In the genomic region with DNA sequence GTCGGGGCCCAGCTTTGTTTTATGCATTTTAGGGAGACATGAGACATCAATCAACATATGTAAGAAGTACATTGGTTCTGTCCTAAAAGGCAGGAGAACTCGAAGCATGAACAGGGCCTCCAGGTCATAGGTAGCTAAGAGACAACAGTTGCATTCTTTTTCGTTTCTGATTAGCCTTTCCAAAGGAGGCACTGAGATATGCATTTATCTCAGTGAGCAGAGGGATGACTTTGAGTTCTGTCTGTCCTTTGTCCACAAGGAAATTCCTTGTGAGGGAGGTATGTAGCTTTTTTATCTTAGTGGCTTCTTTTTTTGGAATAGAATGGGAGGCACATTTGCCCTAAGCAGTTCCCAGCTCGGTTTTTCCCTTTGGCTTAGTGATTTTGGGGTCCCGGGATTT, we compare ENCODE assay signal across 2 cellular contexts.
DNase-seq lines count a peak whose midpoint lies in the region; ATAC-seq, FAIRE-seq and TF ChIP-seq lines count a peak whose summit lies in the region.
"Not testable (repeated sequence)": the region's sequence is repeated elsewhere in the genome, so short reads cannot be mapped to it uniquely, and the experiment has no call there.

No MANE protein-coding gene starts in this region.

- not testable (repeated sequence) for BruUV-seq in K562 (replicated peaks; lab: Mats Ljungman, UMichigan)

- intact Hi-C loops in K562 (cut with micrococcal nuclease): not testable (repeated sequence)

- ATAC-seq in K562: not testable (repeated sequence)

- not testable (repeated sequence) for H3K27ac ChIP-seq in K562 (ENCODE audit: extremely low read depth, low read depth, low read length)

- H2AFZ ChIP-seq in K562 (ENCODE audit: low read depth, low read length): not testable (repeated sequence)

- 0% methylated on average over 5 of the region's 5 CpGs for WGBS in K562 (ENCODE audit: insufficient coverage, low coverage, missing lambda C conversion rate)

- H3K27me3 ChIP-seq in K562 (ENCODE audit: control insufficient read depth in 2 of 2, insufficient read depth in 2 of 2, low read length in 2 of 2): not testable (repeated sequence)

- in situ Hi-C loops in K562 (cut with MboI): loop anchor here (25.0 kb wide), 1 partner anchor 591 kb away; no protein-coding TSS in a partner anchor

- CTCF ChIA-PET in K562 (lab: Yijun Ruan, JAX; ENCODE audit: low intra/inter-chr PET ratio): not testable (repeated sequence)

- not testable (repeated sequence) for H3K36me3 ChIP-seq in K562 (ENCODE audit: control insufficient read depth, insufficient read depth, low read length)

- not testable (repeated sequence) for TF ChIP-seq EP300 in K562 (IDR thresholded peaks at IDR 0.05; ENCODE audit: low read length)

- H3K4me1 ChIP-seq in K562 (replicated peaks in 1 of 2; ENCODE audit: control insufficient read depth in 2 of 2, insufficient read depth in 2 of 2, low read length in 2 of 2): not testable (repeated sequence)

- H3K4me2 ChIP-seq in K562 (ENCODE audit: insufficient read depth, low read length): not testable (repeated sequence)

- H3K9ac ChIP-seq in K562 (ENCODE audit: insufficient read depth in 1 of 2, low read depth in 2 of 2, low read length in 2 of 2): not testable (repeated sequence)

- not testable (repeated sequence) for H3K9me1 ChIP-seq in K562 (ENCODE audit: control insufficient read depth, insufficient read depth, low read length)

- not testable (repeated sequence) for FAIRE-seq in K562 (lab: Jason Lieb, UNC)

- POLR2A ChIA-PET in K562 (lab: Yijun Ruan, JAX): not testable (repeated sequence)

- H3K79me2 ChIP-seq in K562 (ENCODE audit: control insufficient read depth, insufficient read depth, low read length): not testable (repeated sequence)

- not testable (repeated sequence) for H4K20me1 ChIP-seq in K562 (replicated peaks; ENCODE audit: control insufficient read depth, insufficient read depth, low read length)

- H3K4me3 ChIP-seq in K562: not testable (repeated sequence)

- DNase-seq in NCI-H69 (lab: John Stamatoyannopoulos, UW): peak; percentile 7
- not testable (repeated sequence) for DNase-seq in K562 (ENCODE audit: extremely low read depth in 1 of 4, low spot score in 3 of 4)

- not testable (repeated sequence) for TF ChIP-seq CTCF in K562 (IDR thresholded peaks at IDR 0.05 in 2 of 3, conservative IDR thresholded peaks at IDR 0.05 in 1 of 3; ENCODE audit: insufficient read depth in 2 of 3, low read depth in 1 of 3, low read length in 3 of 3)

- TF ChIP-seq POLR2A in K562 (conservative IDR thresholded peaks at IDR 0.05): not testable (repeated sequence)

- not testable (repeated sequence) for H3K9me3 ChIP-seq in K562 (replicated peaks; ENCODE audit: control insufficient read depth, insufficient read depth, low read depth, low read length)

- not testable (repeated sequence) for TF ChIP-seq RAD21 in K562 (CRISPR knock-in tag; conservative IDR thresholded peaks at IDR 0.05 in 1 of 2, IDR thresholded peaks at IDR 0.05 in 1 of 2)

TF ChIP-seq in K562, 482 proteins besides CTCF, POLR2A, EP300 and RAD21:
- TF ChIP-seq TAL1 (IDR thresholded peaks at IDR 0.05) (peak; percentile 35; the same call in 1 of the 2 replicates), TCF3 (CRISPR knock-in tag; IDR thresholded peaks at IDR 0.05) (peak; percentile 57), ARID1B (IDR thresholded peaks at IDR 0.05) (peak; percentile 27; the same call in 1 of the 2 replicates), CBFA2T2 (conservative IDR thresholded peaks at IDR 0.05) (0 out of 2 replicates have a peak, but pooled peaks have one; percentile 20), CBFA2T3 (IDR thresholded peaks at IDR 0.05) (peak; percentile 51; the same call in 1 of the 2 replicates)
